8 cellular contexts compared by ENCODE assay signal in genomic region chr9:124218438-124219289, GRCh38. TPM values are rescaled to one million over a fixed set of nuclear protein-coding genes. Genes with fewer than 3 reads are reported as not detected.
DNase-seq lines count a peak whose midpoint lies in the region; ATAC-seq and TF ChIP-seq lines count a peak whose summit lies in the region.

No MANE protein-coding gene starts in this region.

- H3K4me1 Mint-ChIP-seq in T-helper 2 cell treated with Interferon-gamma antibody and Interleukin-4, amounts not matched to agents 5 μg/mL and 100 μg/mL, for 36 hours (ENCODE audit: low read depth): peaks cover 67% of the 10 kb centered on the region
- peaks cover 16% of the 10 kb centered on the region for H3K4me1 Mint-ChIP-seq in nephron progenitor cell

- no peak for TF ChIP-seq CTCF in nephron progenitor cell (IDR thresholded peaks at IDR 0.05)

- ATAC-seq in GM21390 (IDR thresholded peaks at IDR 0.05; ENCODE audit: unreplicated experiment) (peak; percentile 57), HG03571 (IDR thresholded peaks at IDR 0.05; ENCODE audit: unreplicated experiment) (peak; percentile 61), sciatic nerve (peak; percentile 45)

- intact Hi-C loops in sciatic nerve (cut with DNase I): no loop called here

- no peaks in the 10 kb centered on the region for H3K27me3 Mint-ChIP-seq in T-helper 2 cell treated with Interferon-gamma antibody and Interleukin-4, amounts not matched to agents 5 μg/mL and 100 μg/mL, for 36 hours (ENCODE audit: low read depth)
- H3K27me3 Mint-ChIP-seq in nephron progenitor cell (ENCODE audit: low read depth, poor library complexity): no peaks in the 10 kb centered on the region

- H3K4me3 Mint-ChIP-seq in T-helper 2 cell treated with Interferon-gamma antibody and Interleukin-4, amounts not matched to agents 5 μg/mL and 100 μg/mL, for 36 hours: peak overlapping the region; percentile 13
- H3K4me3 Mint-ChIP-seq in nephron progenitor cell: no peak overlapping the region

- H3K9me3 Mint-ChIP-seq in T-helper 2 cell treated with Interferon-gamma antibody and Interleukin-4, amounts not matched to agents 5 μg/mL and 100 μg/mL, for 36 hours: no peaks in the 10 kb centered on the region
- no peaks in the 10 kb centered on the region for H3K9me3 Mint-ChIP-seq in nephron progenitor cell

- H3K27ac Mint-ChIP-seq in T-helper 2 cell treated with Interferon-gamma antibody and Interleukin-4, amounts not matched to agents 5 μg/mL and 100 μg/mL, for 36 hours: peak overlapping the region; percentile 17
- H3K27ac Mint-ChIP-seq in nephron progenitor cell: no peak overlapping the region

- DNase-seq in GF-D8 (lab: John Stamatoyannopoulos, UW) (peak; percentile 47), fibroblast of peridontal ligament (ENCODE audit: extremely low read depth) (peak; percentile 45), sciatic nerve (ENCODE audit: low spot score) (peak; percentile 73), NCI-H526 treated with DMSO at 0.1 percent for 48 hours (lab: John Stamatoyannopoulos, UW) (no peak), nephron progenitor cell (no peak)
- peak; percentile 79 for DNase-seq in T-helper 2 cell treated with Interferon-gamma antibody and Interleukin-4, amounts not matched to agents 5 μg/mL and 100 μg/mL, for 36 hours (ENCODE audit: low spot score)

- H3K36me3 Mint-ChIP-seq in T-helper 2 cell treated with Interferon-gamma antibody and Interleukin-4, amounts not matched to agents 5 μg/mL and 100 μg/mL, for 36 hours (ENCODE audit: low read depth): no peaks in the 10 kb centered on the region
- no peaks in the 10 kb centered on the region for H3K36me3 Mint-ChIP-seq in nephron progenitor cell (ENCODE audit: low read depth)

RNA-seq across cellular contexts. Expression of gene NEK6, which starts 39.1 kb away (rescaled TPM):
- 103 TPM for total RNA-seq in sciatic nerve

Comparison
In these comparisons a context has a peak if more than half of its experiments do, and no peak if none do; other contexts are left out.
1. DNase-seq: peak in GF-D8 (single experiment), T-helper 2 cell treated with Interferon-gamma antibody and Interleukin-4, amounts not matched to agents 5 μg/mL and 100 μg/mL, for 36 hours (single experiment), fibroblast of peridontal ligament (single experiment) and sciatic nerve (single experiment); none in NCI-H526 treated with DMSO at 0.1 percent for 48 hours (single experiment) and nephron progenitor cell (single experiment).
2. Peak in every context shown above with its lines, with median percentiles within 50 percentile points of each other: ATAC-seq.